In the genomic region with DNA sequence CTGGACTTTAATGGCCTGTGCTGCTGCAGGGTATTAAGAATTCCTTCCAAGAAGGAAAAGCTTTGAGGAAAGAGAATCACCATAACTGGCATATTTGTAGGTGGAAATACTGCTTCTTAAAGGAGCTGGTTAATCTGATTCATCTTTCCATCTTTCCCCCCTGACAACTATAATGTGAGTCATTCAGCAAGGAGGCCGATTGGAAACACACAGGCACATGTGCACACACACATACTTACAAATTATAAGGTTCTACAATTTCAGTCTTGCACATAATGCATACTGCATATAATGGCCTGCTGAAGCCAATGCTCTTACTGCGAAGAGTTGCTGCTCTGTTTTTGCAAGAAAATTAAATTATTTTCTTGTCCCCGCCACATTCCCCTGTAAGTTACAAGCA, we compare ENCODE assay signal across 17 cellular contexts.
DNase-seq lines count a peak whose midpoint lies in the region; ATAC-seq and TF ChIP-seq lines count a peak whose summit lies in the region.
"Had no signal": no experiment of that assay in that cellular context is flagged by ENCODE, and none has a peak within 500 bp of the region (broad histone marks: within the 10 kb centered on the region; RNA-seq: fewer than 3 reads in every experiment).

No MANE protein-coding gene starts in this region.

- no peak for TF ChIP-seq CTCF in SK-N-SH (IDR thresholded peaks at IDR 0.05)
- no peak for TF ChIP-seq CTCF in fibroblast of mammary gland (conservative IDR thresholded peaks at IDR 0.05; ENCODE audit: control insufficient read depth, insufficient read depth, low read depth, low read length)
- TF ChIP-seq CTCF in retinal pigment epithelial cell (conservative IDR thresholded peaks at IDR 0.05; ENCODE audit: low read depth, low read length): no peak

- peak; percentile 3 for DNase-seq in HS-5 (ENCODE audit: low read depth)
- peak; percentile 12 for DNase-seq in SK-N-SH
- peak; percentile 7 for DNase-seq in fibroblast of mammary gland (ENCODE audit: low read depth)
- peak; percentile 15 for DNase-seq in retinal pigment epithelial cell (ENCODE audit: low read depth)
- DNase-seq in SIG-M5 (lab: John Stamatoyannopoulos, UW): no peak
- DNase-seq in immature natural killer cell: no peak
- DNase-seq: CD4-positive, alpha-beta memory T cell; DMS153; NCI-H1105 treated with DMSO at 0.1 percent for 48 hours; NCI-H1694; NCI-H2081 treated with DMSO at 0.1 percent for 48 hours; NCI-H510A treated with DMSO at 0.1 percent for 48 hours; NCI-H774; PC-9 had no signal

- H3K4me1 ChIP-seq in SK-N-SH (ENCODE audit: control insufficient read depth in 1 of 2, insufficient read depth in 2 of 2, low read depth in 1 of 2, low read length in 1 of 2): peaks cover 0 to 3% of the 10 kb centered on the region in 2 experiments; a peak in 1 of 4 replicates
- H3K4me1 ChIP-seq: BLaER1 had no signal

- H3K27me3 Mint-ChIP-seq in immature natural killer cell (ENCODE audit: low read depth in 3 of 3): peaks cover 0 to 10% (median 0%) of the 10 kb centered on the region in 3 donors

- no peaks in the 10 kb centered on the region for H3K79me2 ChIP-seq in SK-N-SH (ENCODE audit: insufficient read depth)

- no peaks in the 10 kb centered on the region for H3K27me3 ChIP-seq in SK-N-SH (ENCODE audit: insufficient read depth)
- H3K27me3 ChIP-seq: BLaER1 had no signal

- H3K27ac ChIP-seq in SK-N-SH (ENCODE audit: low read depth in 2 of 2, low read length in 1 of 2): peak overlapping the region in 1 of 2 experiments; percentile 30; a peak in 1 of 4 replicates
- H3K27ac ChIP-seq: BLaER1, PC-9 had no signal

- no peak overlapping the region for H2AFZ ChIP-seq in SK-N-SH (ENCODE audit: low read depth)
- H2AFZ ChIP-seq: PC-9 had no signal

- H3K4me3 ChIP-seq in SK-N-SH (ENCODE audit: low read depth in 2 of 2, low read length in 1 of 2) (no peak overlapping the region), fibroblast of mammary gland (ENCODE audit: control insufficient read depth, low read depth, low read length) (no peak overlapping the region), retinal pigment epithelial cell (ENCODE audit: low read length) (no peak overlapping the region)
- H3K4me3 ChIP-seq: BLaER1, K562, PC-9 had no signal

- no peaks in the 10 kb centered on the region for H3K4me1 Mint-ChIP-seq in immature natural killer cell

- H3K9me3 ChIP-seq in SK-N-SH: no peaks in the 10 kb centered on the region
- H3K9me3 ChIP-seq: BLaER1 had no signal

- no peaks in the 10 kb centered on the region for H3K36me3 Mint-ChIP-seq in immature natural killer cell
- H3K36me3 Mint-ChIP-seq: CD4-positive, alpha-beta memory T cell had no signal

- CTCF ChIA-PET in SK-N-SH (lab: Yijun Ruan, JAX): interaction anchor here (1.0 kb wide), 1 partner anchor 48 kb away, joined by 3 read pairs; no protein-coding TSS in a partner anchor

- H3K4me3 Mint-ChIP-seq in immature natural killer cell: no peak overlapping the region
- H3K4me3 Mint-ChIP-seq: CD4-positive, alpha-beta memory T cell had no signal

- H3K4me2 ChIP-seq in SK-N-SH: no peak overlapping the region
- H3K4me2 ChIP-seq: BLaER1, PC-9 had no signal

- H3K9me3 Mint-ChIP-seq in immature natural killer cell: peaks cover 0 to 3% (median 0%) of the 10 kb centered on the region in 6 donors

- H3K9me2 ChIP-seq in SK-N-SH: no peaks in the 10 kb centered on the region

- H3K36me3 ChIP-seq in SK-N-SH (replicated peaks in 1 of 2; ENCODE audit: control insufficient read depth in 1 of 2, insufficient read depth in 2 of 2, low read length in 1 of 2): no peaks in the 10 kb centered on the region
- H3K36me3 ChIP-seq: BLaER1 had no signal

- POLR2A ChIA-PET in SK-N-SH (lab: Yijun Ruan, JAX): no interaction called here

- WGBS in SK-N-SH (ENCODE audit: low lambda C conversion rate): 39% methylated on average over 3 of the region's 3 CpGs

- H3F3A ChIP-seq in SK-N-SH (replicated peaks; ENCODE audit: insufficient read depth): no peaks in the 10 kb centered on the region

- no peaks in the 10 kb centered on the region for H4K20me1 ChIP-seq in SK-N-SH (ENCODE audit: insufficient read depth)
- H4K20me1 ChIP-seq: BLaER1 had no signal

- ATAC-seq in HG03460 (IDR thresholded peaks at IDR 0.05; ENCODE audit: unreplicated experiment): no peak
- ATAC-seq: K562 had no signal

- H3K27ac Mint-ChIP-seq in immature natural killer cell: no peak overlapping the region
- H3K27ac Mint-ChIP-seq: CD4-positive, alpha-beta memory T cell had no signal

- no peak overlapping the region for H3K9ac ChIP-seq in SK-N-SH
- H3K9ac ChIP-seq: BLaER1 had no signal

- no peak for TF ChIP-seq EP300 in SK-N-SH (IDR thresholded peaks at IDR 0.05; ENCODE audit: borderline replicate concordance in 1 of 2, low read depth in 1 of 2, low read length in 1 of 2)

- TF ChIP-seq RAD21 in SK-N-SH (IDR thresholded peaks at IDR 0.05; ENCODE audit: low read length): no peak

TF ChIP-seq in SK-N-SH, 30 proteins besides CTCF, POLR2A, EP300 and RAD21:
- TF ChIP-seq NFIC (IDR thresholded peaks at IDR 0.05; ENCODE audit: borderline replicate concordance) (no peak), NRF1 (IDR thresholded peaks at IDR 0.05; ENCODE audit: low read depth, low read length) (no peak)

Comparison
In these comparisons a context has a peak if more than half of its experiments do, and no peak if none do; other contexts are left out.
1. DNase-seq: peak in HS-5 (single experiment), SK-N-SH (single experiment), fibroblast of mammary gland (single experiment) and retinal pigment epithelial cell (single experiment); none in SIG-M5 (single experiment) and immature natural killer cell (0 of 3).